In genomic region chr12:56298828-56299227, GRCh38 we compare ENCODE assay signal across 9 cellular contexts. TPM values are rescaled to one million over a fixed set of nuclear protein-coding genes. Genes with fewer than 3 reads are reported as not detected.
A peak's percentile ranks its signal among the peaks of the same experiment; 100 is the strongest.
DNase-seq lines count a peak whose midpoint lies in the region; ATAC-seq, FAIRE-seq and TF ChIP-seq lines count a peak whose summit lies in the region.
"Had no signal": no experiment of that assay in that cellular context is flagged by ENCODE, and none has a peak within 500 bp of the region (broad histone marks: within the 10 kb centered on the region; RNA-seq: fewer than 3 reads in every experiment).

No MANE protein-coding gene starts in this region.

- no peaks in the 10 kb centered on the region; the same call in 1 of the 2 replicates for H4K20me1 ChIP-seq in HepG2 (ENCODE audit: insufficient read depth, low read length)

- no peak for TF ChIP-seq POLR2A in HepG2 (IDR thresholded peaks at IDR 0.05; ENCODE audit: insufficient read depth in 1 of 2, low read depth in 2 of 2, low read length in 2 of 2)

- peaks cover 2 to 11% of the 10 kb centered on the region in 2 experiments; a peak in 2 of 5 replicates for H3K36me3 ChIP-seq in HepG2 (replicated peaks in 1 of 2; ENCODE audit: control insufficient read depth in 1 of 2, insufficient read depth in 2 of 2, low read length in 2 of 2)
- no peaks in the 10 kb centered on the region for H3K36me3 ChIP-seq in tibial artery

- H2AFZ ChIP-seq in HepG2 (ENCODE audit: low read length), result no peak overlapping the region

- H3K9me3 Mint-ChIP-seq in activated T-cell treated with anti-CD3 and anti-CD28 coated beads, Interleukin-2, amount 50 U/mL, for 72 hours, result no peaks in the 10 kb centered on the region
- no peaks in the 10 kb centered on the region for H3K9me3 Mint-ChIP-seq in activated naive CD8-positive, alpha-beta T cell treated with anti-CD3 and anti-CD28 coated beads, Interleukin-2, amount 10 ng/mL, durations not matched to agents 7 days and 5 days

- BruUV-seq in HepG2 (replicated peaks; lab: Mats Ljungman, UMichigan), result no TSS peak

- H3K9me3 ChIP-seq in HepG2 (ENCODE audit: low read length), result no peaks in the 10 kb centered on the region
- H3K9me3 ChIP-seq in tibial artery, result no peaks in the 10 kb centered on the region

- H3K36me3 Mint-ChIP-seq in activated T-cell treated with anti-CD3 and anti-CD28 coated beads, Interleukin-2, amount 50 U/mL, for 72 hours (ENCODE audit: insufficient read depth in 2 of 2), result peaks cover 4 to 15% of the 10 kb centered on the region in 2 donors
- peaks cover 20% of the 10 kb centered on the region for H3K36me3 Mint-ChIP-seq in activated naive CD8-positive, alpha-beta T cell treated with anti-CD3 and anti-CD28 coated beads, Interleukin-2, amount 10 ng/mL, durations not matched to agents 7 days and 5 days

- intact Hi-C loops in HepG2 (cut with micrococcal nuclease; ENCODE audit: unreplicated experiment) (no loop called here), tibial artery (cut with DNase I; ENCODE audit: low total_unique reads) (no loop called here)

- H3K27me3 Mint-ChIP-seq in activated T-cell treated with anti-CD3 and anti-CD28 coated beads, Interleukin-2, amount 50 U/mL, for 72 hours (ENCODE audit: low read depth), result no peaks in the 10 kb centered on the region
- H3K27me3 Mint-ChIP-seq in activated naive CD8-positive, alpha-beta T cell treated with anti-CD3 and anti-CD28 coated beads, Interleukin-2, amount 10 ng/mL, durations not matched to agents 7 days and 5 days, result no peaks in the 10 kb centered on the region

- WGBS in HepG2 (ENCODE audit: low lambda C conversion rate), result 66% methylated on average over 5 of the region's 5 CpGs

- TF ChIP-seq RAD21 in HepG2 (CRISPR knock-in tag; IDR thresholded peaks at IDR 0.05), result no peak

- no peak for DNase-seq in activated T-cell treated with anti-CD3 and anti-CD28 coated beads, Interleukin-2, amount 50 U/mL, for 72 hours
- no peak for DNase-seq in activated T-cell treated with anti-CD3 and anti-CD28 coated beads, Interleukin-2, amount 50 U/mL, for 1 hour
- DNase-seq in activated naive CD8-positive, alpha-beta T cell treated with anti-CD3 and anti-CD28 coated beads, Interleukin-2, amount 10 ng/mL, durations not matched to agents 7 days and 5 days, result no peak
- DNase-seq in HepG2 (ENCODE audit: low spot score), result no peak
- DNase-seq in tibial artery, result no peak
- DNase-seq in SHP77 (lab: John Stamatoyannopoulos, UW), result no peak
- no peak for DNase-seq in NCI-H226

- H3K9ac ChIP-seq in HepG2 (ENCODE audit: insufficient read depth, low read depth, low read length), result peak overlapping the region; percentile 86

- TF ChIP-seq EP300 in HepG2 (IDR thresholded peaks at IDR 0.05; ENCODE audit: low read depth in 2 of 2, low read length in 2 of 2) (no peak), HepG2 (CRISPR knock-in tag; IDR thresholded peaks at IDR 0.05; ENCODE audit: borderline replicate concordance) (no peak)

- in situ Hi-C loops in HepG2 (cut with HindIII; ENCODE audit: extremely low pct_ligation_motif_present, low pct_unique_long_range_greater_than_20kb), result no loop called here

- TF ChIP-seq CTCF in HepG2 (CRISPR knock-in tag; IDR thresholded peaks at IDR 0.05) (no peak), tibial artery (IDR thresholded peaks at IDR 0.05) (no peak)

- POLR2A ChIA-PET in activated naive CD8-positive, alpha-beta T cell treated with anti-CD3 and anti-CD28 coated beads, Interleukin-2, amount 10 ng/mL, durations not matched to agents 7 days and 5 days (lab: Charles Lee), result interaction anchor here (0.6 to 3.5 kb wide), 11 partner anchors 8 to 341 kb away, joined by 3 to 16 read pairs (median 4); partner anchors contain the start of genes CNPY2, COQ10A, PA2G4 and PAN2
- POLR2A ChIA-PET in HepG2 (lab: Yijun Ruan, JAX), result interaction anchor here (0.8 to 2.8 kb wide), 10 partner anchors 9 to 181 kb away, joined by 3 to 16 read pairs (median 6); partner anchors contain the start of genes ANKRD52, COQ10A, ESYT1 and RNF41

- H3K79me2 ChIP-seq in HepG2 (ENCODE audit: insufficient read depth, low read length), result peaks cover 52% of the 10 kb centered on the region

- peak overlapping the region; percentile 96 for H3K27ac ChIP-seq in HepG2 (ENCODE audit: extremely low read length, insufficient read depth, low read length)
- H3K27ac ChIP-seq in tibial artery, result peak overlapping the region; percentile 90

- H3K4me2 ChIP-seq in HepG2 (ENCODE audit: low read depth, low read length), result peak overlapping the region; percentile 77

- H3K4me1 ChIP-seq in HepG2 (ENCODE audit: insufficient read depth, low read length) (peaks cover 74% of the 10 kb centered on the region), tibial artery (peaks cover 0 to 58% (median 37%) of the 10 kb centered on the region in 4 donors)

- peaks cover 58% of the 10 kb centered on the region for H3K4me1 Mint-ChIP-seq in activated T-cell treated with anti-CD3 and anti-CD28 coated beads, Interleukin-2, amount 50 U/mL, for 72 hours (ENCODE audit: low read depth)
- H3K4me1 Mint-ChIP-seq in activated naive CD8-positive, alpha-beta T cell treated with anti-CD3 and anti-CD28 coated beads, Interleukin-2, amount 10 ng/mL, durations not matched to agents 7 days and 5 days, result peaks cover 37% of the 10 kb centered on the region

- CTCF ChIA-PET in HepG2 (lab: Yijun Ruan, JAX; ENCODE audit: low intra/inter-chr PET ratio, low total read pairs), result no interaction called here

- peak overlapping the region; percentile 95 to 99 for H3K4me3 Mint-ChIP-seq in activated T-cell treated with anti-CD3 and anti-CD28 coated beads, Interleukin-2, amount 50 U/mL, for 72 hours
- H3K4me3 Mint-ChIP-seq in activated naive CD8-positive, alpha-beta T cell treated with anti-CD3 and anti-CD28 coated beads, Interleukin-2, amount 10 ng/mL, durations not matched to agents 7 days and 5 days, result peak overlapping the region; percentile 96

- peak overlapping the region; percentile 84 for H3K27ac Mint-ChIP-seq in activated T-cell treated with anti-CD3 and anti-CD28 coated beads, Interleukin-2, amount 50 U/mL, for 72 hours
- H3K27ac Mint-ChIP-seq in activated naive CD8-positive, alpha-beta T cell treated with anti-CD3 and anti-CD28 coated beads, Interleukin-2, amount 10 ng/mL, durations not matched to agents 7 days and 5 days, result peak overlapping the region; percentile 92

- FAIRE-seq in HepG2 (lab: Jason Lieb, UNC), result no peak

- H3K4me3 ChIP-seq in HepG2 (replicated peaks in 1 of 3; ENCODE audit: insufficient read depth in 1 of 3, low read depth in 2 of 3, low read length in 3 of 3) (peak overlapping the region; percentile 76 to 97 (median 94); a peak in 5 of 6 replicates), tibial artery (peak overlapping the region; percentile 79 to 93)

- no peak for ATAC-seq in activated T-cell treated with anti-CD3 and anti-CD28 coated beads, Interleukin-2, amount 50 U/mL, for 72 hours (replicated peaks in 1 of 2)
- ATAC-seq in activated naive CD8-positive, alpha-beta T cell treated with anti-CD3 and anti-CD28 coated beads, Interleukin-2, amount 10 ng/mL, durations not matched to agents 7 days and 5 days (ENCODE audit: low read depth), result no peak
- ATAC-seq in HepG2 (no peak), HG03521 (IDR thresholded peaks at IDR 0.05; ENCODE audit: unreplicated experiment) (no peak)

- H3K27me3 ChIP-seq in HepG2 (ENCODE audit: control insufficient read depth in 1 of 2, insufficient read depth in 2 of 2, low read length in 2 of 2) (no peaks in the 10 kb centered on the region; a peak in 1 of 5 replicates), tibial artery (no peaks in the 10 kb centered on the region)

RNA-seq across cellular contexts. Expression of gene CS, which starts 1.3 kb away (rescaled TPM):
- 100 to 1,000 TPM; 261 to 319 TPM for total RNA-seq in activated T-cell treated with anti-CD3 and anti-CD28 coated beads, Interleukin-2, amount 50 U/mL, for 72 hours
- total RNA-seq in activated naive CD8-positive, alpha-beta T cell treated with anti-CD3 and anti-CD28 coated beads, Interleukin-2, amount 10 ng/mL, durations not matched to agents 7 days and 5 days, result 100 to 1,000 TPM; 165 to 176 TPM
- total RNA-seq in HepG2 (2016; rRNA removed; fragmentation: Illumina TruSeq; extraction: Trizol), result 175 and 243 TPM in 2 replicates
- 84.6 and 90.4 TPM in 2 replicates for total RNA-seq in HepG2 (2016; cell fraction: cytosol; rRNA removed; fragmentation: Illumina TruSeq; extraction: Trizol; ENCODE audit: low read depth)
- 173 and 226 TPM in 2 replicates for total RNA-seq in HepG2 (2016; cell fraction: insoluble cytoplasmic fraction; rRNA removed; fragmentation: Illumina TruSeq; extraction: Trizol)
- 154 and 164 TPM in 2 replicates for total RNA-seq in HepG2 (2016; cell fraction: membrane; rRNA removed; fragmentation: Illumina TruSeq; extraction: Trizol)
- 167 and 188 TPM in 2 replicates for total RNA-seq in HepG2 (2016; cell fraction: nucleus; rRNA removed; fragmentation: Illumina TruSeq; extraction: Trizol)
- 173 and 177 TPM in 2 replicates for polyA plus RNA-seq in HepG2 (2011; rRNA removed)
- 103 and 144 TPM in 2 replicates for polyA plus RNA-seq in HepG2 (2011; cell fraction: cytosol; rRNA removed)
- 269 and 358 TPM in 2 replicates for polyA plus RNA-seq in HepG2 (2011; cell fraction: nucleus; rRNA removed)
- 154 and 155 TPM in 2 replicates for polyA plus RNA-seq in HepG2 (2012)
- 54.5 and 60.2 TPM in 2 replicates for polyA plus RNA-seq in HepG2 (2016; cell fraction: cytosol; fragmentation: Illumina TruSeq; extraction: Trizol; ENCODE audit: low read depth)
- polyA plus RNA-seq in HepG2 (2016; cell fraction: insoluble cytoplasmic fraction; fragmentation: Illumina TruSeq; extraction: Trizol; ENCODE audit: low read depth), result 276 and 332 TPM in 2 replicates
- polyA plus RNA-seq in HepG2 (2016; cell fraction: membrane; fragmentation: Illumina TruSeq; extraction: Trizol; ENCODE audit: low read depth), result 169 and 187 TPM in 2 replicates
- 390 and 405 TPM in 2 replicates for polyA plus RNA-seq in HepG2 (2016; cell fraction: nucleus; fragmentation: Illumina TruSeq; extraction: Trizol; ENCODE audit: insufficient read depth, low read depth)
- polyA minus RNA-seq in HepG2 (2011; rRNA and poly(A)+ RNA removed; ENCODE audit: low replicate concordance), result 196 and 204 TPM in 2 replicates
- 208 and 227 TPM in 2 replicates for polyA minus RNA-seq in HepG2 (2011; cell fraction: cytosol; rRNA and poly(A)+ RNA removed)
- 128 and 180 TPM in 2 replicates for polyA minus RNA-seq in HepG2 (2011; cell fraction: nucleus; rRNA and poly(A)+ RNA removed)

RNA-seq across cellular contexts. Expression of gene CNPY2, which starts 17.0 kb away (rescaled TPM):
- 100 to 1,000 TPM in 1 of 2 donors, 10 to 100 TPM in 1; 97.8 to 117 TPM for total RNA-seq in activated T-cell treated with anti-CD3 and anti-CD28 coated beads, Interleukin-2, amount 50 U/mL, for 72 hours
- total RNA-seq in activated naive CD8-positive, alpha-beta T cell treated with anti-CD3 and anti-CD28 coated beads, Interleukin-2, amount 10 ng/mL, durations not matched to agents 7 days and 5 days, result 10 to 100 TPM; 85.6 to 89.0 TPM
- total RNA-seq in HepG2 (2016; rRNA removed; fragmentation: Illumina TruSeq; extraction: Trizol), result 246 and 356 TPM in 2 replicates
- 86.2 and 116 TPM in 2 replicates for total RNA-seq in HepG2 (2016; cell fraction: cytosol; rRNA removed; fragmentation: Illumina TruSeq; extraction: Trizol; ENCODE audit: low read depth)
- 297 and 346 TPM in 2 replicates for total RNA-seq in HepG2 (2016; cell fraction: insoluble cytoplasmic fraction; rRNA removed; fragmentation: Illumina TruSeq; extraction: Trizol)
- 159 and 178 TPM in 2 replicates for total RNA-seq in HepG2 (2016; cell fraction: membrane; rRNA removed; fragmentation: Illumina TruSeq; extraction: Trizol)
- 222 and 249 TPM in 2 replicates for total RNA-seq in HepG2 (2016; cell fraction: nucleus; rRNA removed; fragmentation: Illumina TruSeq; extraction: Trizol)
- polyA plus RNA-seq in HepG2 (2011; rRNA removed), result 250 and 285 TPM in 2 replicates
- 234 and 239 TPM in 2 replicates for polyA plus RNA-seq in HepG2 (2011; cell fraction: cytosol; rRNA removed)
- 93.0 and 101 TPM in 2 replicates for polyA plus RNA-seq in HepG2 (2011; cell fraction: nucleus; rRNA removed)
- polyA plus RNA-seq in HepG2 (2012), result 153 and 157 TPM in 2 replicates
- polyA plus RNA-seq in HepG2 (2016; cell fraction: cytosol; fragmentation: Illumina TruSeq; extraction: Trizol; ENCODE audit: low read depth), result 111 and 147 TPM in 2 replicates
- 240 and 292 TPM in 2 replicates for polyA plus RNA-seq in HepG2 (2016; cell fraction: insoluble cytoplasmic fraction; fragmentation: Illumina TruSeq; extraction: Trizol; ENCODE audit: low read depth)
- 135 and 177 TPM in 2 replicates for polyA plus RNA-seq in HepG2 (2016; cell fraction: membrane; fragmentation: Illumina TruSeq; extraction: Trizol; ENCODE audit: low read depth)
- polyA plus RNA-seq in HepG2 (2016; cell fraction: nucleus; fragmentation: Illumina TruSeq; extraction: Trizol; ENCODE audit: insufficient read depth, low read depth), result 388 and 406 TPM in 2 replicates
- 67.5 and 176 TPM in 2 replicates for polyA minus RNA-seq in HepG2 (2011; rRNA and poly(A)+ RNA removed; ENCODE audit: low replicate concordance)
- 51.0 and 58.1 TPM in 2 replicates for polyA minus RNA-seq in HepG2 (2011; cell fraction: cytosol; rRNA and poly(A)+ RNA removed)
- 63.1 and 76.1 TPM in 2 replicates for polyA minus RNA-seq in HepG2 (2011; cell fraction: nucleus; rRNA and poly(A)+ RNA removed)

RNA-seq across cellular contexts. Expression of gene COQ10A, which starts 32.1 kb away (rescaled TPM):
- total RNA-seq in activated T-cell treated with anti-CD3 and anti-CD28 coated beads, Interleukin-2, amount 50 U/mL, for 72 hours, result 1 to 10 TPM; 5.9 to 7.3 TPM
- total RNA-seq in activated naive CD8-positive, alpha-beta T cell treated with anti-CD3 and anti-CD28 coated beads, Interleukin-2, amount 10 ng/mL, durations not matched to agents 7 days and 5 days, result 10 to 100 TPM; 23.3 to 26.0 TPM
- 18.6 and 21.0 TPM in 2 replicates for total RNA-seq in HepG2 (2016; rRNA removed; fragmentation: Illumina TruSeq; extraction: Trizol)
- 10.8 and 11.2 TPM in 2 replicates for total RNA-seq in HepG2 (2016; cell fraction: cytosol; rRNA removed; fragmentation: Illumina TruSeq; extraction: Trizol; ENCODE audit: low read depth)
- total RNA-seq in HepG2 (2016; cell fraction: insoluble cytoplasmic fraction; rRNA removed; fragmentation: Illumina TruSeq; extraction: Trizol), result 20.5 and 20.7 TPM in 2 replicates
- total RNA-seq in HepG2 (2016; cell fraction: membrane; rRNA removed; fragmentation: Illumina TruSeq; extraction: Trizol), result 19.9 and 20.0 TPM in 2 replicates
- 16.9 and 18.6 TPM in 2 replicates for total RNA-seq in HepG2 (2016; cell fraction: nucleus; rRNA removed; fragmentation: Illumina TruSeq; extraction: Trizol)
- polyA plus RNA-seq in HepG2 (2011; rRNA removed), result 35.3 and 37.3 TPM in 2 replicates
- polyA plus RNA-seq in HepG2 (2011; cell fraction: cytosol; rRNA removed), result 27.3 and 29.7 TPM in 2 replicates
- 47.9 and 56.5 TPM in 2 replicates for polyA plus RNA-seq in HepG2 (2011; cell fraction: nucleus; rRNA removed)
- polyA plus RNA-seq in HepG2 (2012), result 14.4 TPM in 2 replicates
- polyA plus RNA-seq in HepG2 (2016; cell fraction: cytosol; fragmentation: Illumina TruSeq; extraction: Trizol; ENCODE audit: low read depth), result 11.5 and 12.3 TPM in 2 replicates
- polyA plus RNA-seq in HepG2 (2016; cell fraction: insoluble cytoplasmic fraction; fragmentation: Illumina TruSeq; extraction: Trizol; ENCODE audit: low read depth), result 20.5 and 20.9 TPM in 2 replicates
- polyA plus RNA-seq in HepG2 (2016; cell fraction: membrane; fragmentation: Illumina TruSeq; extraction: Trizol; ENCODE audit: low read depth), result 16.8 and 16.9 TPM in 2 replicates
- polyA plus RNA-seq in HepG2 (2016; cell fraction: nucleus; fragmentation: Illumina TruSeq; extraction: Trizol; ENCODE audit: insufficient read depth, low read depth), result 52.1 and 53.2 TPM in 2 replicates
- polyA minus RNA-seq in HepG2 (2011; rRNA and poly(A)+ RNA removed; ENCODE audit: low replicate concordance), result 23.4 and 33.2 TPM in 2 replicates
- 7.5 and 9.5 TPM in 2 replicates for polyA minus RNA-seq in HepG2 (2011; cell fraction: cytosol; rRNA and poly(A)+ RNA removed)
- polyA minus RNA-seq in HepG2 (2011; cell fraction: nucleus; rRNA and poly(A)+ RNA removed), result 33.2 and 35.2 TPM in 2 replicates

RNA-seq across cellular contexts. Expression of gene PAN2, which starts 35.0 kb away (rescaled TPM):
- 100 to 1,000 TPM; 112 to 139 TPM for total RNA-seq in activated T-cell treated with anti-CD3 and anti-CD28 coated beads, Interleukin-2, amount 50 U/mL, for 72 hours
- 100 to 1,000 TPM; 106 to 115 TPM for total RNA-seq in activated naive CD8-positive, alpha-beta T cell treated with anti-CD3 and anti-CD28 coated beads, Interleukin-2, amount 10 ng/mL, durations not matched to agents 7 days and 5 days
- 14.8 and 27.2 TPM in 2 replicates for total RNA-seq in HepG2 (2016; rRNA removed; fragmentation: Illumina TruSeq; extraction: Trizol)
- total RNA-seq in HepG2 (2016; cell fraction: cytosol; rRNA removed; fragmentation: Illumina TruSeq; extraction: Trizol; ENCODE audit: low read depth), result 1.6 and 2.2 TPM in 2 replicates
- total RNA-seq in HepG2 (2016; cell fraction: insoluble cytoplasmic fraction; rRNA removed; fragmentation: Illumina TruSeq; extraction: Trizol), result 12.7 and 29.9 TPM in 2 replicates
- total RNA-seq in HepG2 (2016; cell fraction: membrane; rRNA removed; fragmentation: Illumina TruSeq; extraction: Trizol), result 4.4 and 4.6 TPM in 2 replicates
- 46.3 and 53.3 TPM in 2 replicates for total RNA-seq in HepG2 (2016; cell fraction: nucleus; rRNA removed; fragmentation: Illumina TruSeq; extraction: Trizol)
- polyA plus RNA-seq in HepG2 (2011; rRNA removed), result 61.1 and 68.5 TPM in 2 replicates
- polyA plus RNA-seq in HepG2 (2011; cell fraction: cytosol; rRNA removed), result 10.4 and 10.7 TPM in 2 replicates
- 745 and 829 TPM in 2 replicates for polyA plus RNA-seq in HepG2 (2011; cell fraction: nucleus; rRNA removed)
- 59.3 and 76.5 TPM in 2 replicates for polyA plus RNA-seq in HepG2 (2012)
- polyA plus RNA-seq in HepG2 (2016; cell fraction: cytosol; fragmentation: Illumina TruSeq; extraction: Trizol; ENCODE audit: low read depth), result 0.83 TPM in 2 replicates
- polyA plus RNA-seq in HepG2 (2016; cell fraction: insoluble cytoplasmic fraction; fragmentation: Illumina TruSeq; extraction: Trizol; ENCODE audit: low read depth), result 11.7 and 13.2 TPM in 2 replicates
- polyA plus RNA-seq in HepG2 (2016; cell fraction: membrane; fragmentation: Illumina TruSeq; extraction: Trizol; ENCODE audit: low read depth), result 1.2 and 2.0 TPM in 2 replicates
- polyA plus RNA-seq in HepG2 (2016; cell fraction: nucleus; fragmentation: Illumina TruSeq; extraction: Trizol; ENCODE audit: insufficient read depth, low read depth), result 117 and 129 TPM in 2 replicates
- polyA minus RNA-seq in HepG2 (2011; rRNA and poly(A)+ RNA removed; ENCODE audit: low replicate concordance), result 28.0 and 50.8 TPM in 2 replicates
- 6.0 and 6.1 TPM in 2 replicates for polyA minus RNA-seq in HepG2 (2011; cell fraction: cytosol; rRNA and poly(A)+ RNA removed)
- 91.0 and 105 TPM in 2 replicates for polyA minus RNA-seq in HepG2 (2011; cell fraction: nucleus; rRNA and poly(A)+ RNA removed)

RNA-seq across cellular contexts. Expression of gene IL23A, which starts 39.9 kb away (rescaled TPM):
- total RNA-seq in activated T-cell treated with anti-CD3 and anti-CD28 coated beads, Interleukin-2, amount 50 U/mL, for 72 hours, result 100 to 1,000 TPM in 1 of 2 donors, 10 to 100 TPM in 1; 79.5 to 138 TPM
- total RNA-seq in activated naive CD8-positive, alpha-beta T cell treated with anti-CD3 and anti-CD28 coated beads, Interleukin-2, amount 10 ng/mL, durations not matched to agents 7 days and 5 days, result 10 to 100 TPM; 10.2 to 10.9 TPM
- total RNA-seq in HepG2 (2016; rRNA removed; fragmentation: Illumina TruSeq; extraction: Trizol), result 0.35 and 0.51 TPM in 2 replicates
- 0.30 TPM in 1 of 2 replicates, not detected in the other for total RNA-seq in HepG2 (2016; cell fraction: cytosol; rRNA removed; fragmentation: Illumina TruSeq; extraction: Trizol; ENCODE audit: low read depth)
- total RNA-seq in HepG2 (2016; cell fraction: insoluble cytoplasmic fraction; rRNA removed; fragmentation: Illumina TruSeq; extraction: Trizol), result 0.24 TPM in 1 of 2 replicates, not detected in the other
- 0.31 and 0.59 TPM in 2 replicates for total RNA-seq in HepG2 (2016; cell fraction: membrane; rRNA removed; fragmentation: Illumina TruSeq; extraction: Trizol)
- total RNA-seq in HepG2 (2016; cell fraction: nucleus; rRNA removed; fragmentation: Illumina TruSeq; extraction: Trizol), result not detected in 2 replicates
- polyA plus RNA-seq in HepG2 (2011; rRNA removed), result 0.33 and 0.72 TPM in 2 replicates
- 0.31 and 0.36 TPM in 2 replicates for polyA plus RNA-seq in HepG2 (2011; cell fraction: cytosol; rRNA removed)
- polyA plus RNA-seq in HepG2 (2011; cell fraction: nucleus; rRNA removed), result 0.47 and 0.63 TPM in 2 replicates
- 0.48 and 0.75 TPM in 2 replicates for polyA plus RNA-seq in HepG2 (2012)
- polyA plus RNA-seq in HepG2 (2016; cell fraction: cytosol; fragmentation: Illumina TruSeq; extraction: Trizol; ENCODE audit: low read depth), result 0.42 and 0.51 TPM in 2 replicates
- 0.35 TPM in 1 of 2 replicates, not detected in the other for polyA plus RNA-seq in HepG2 (2016; cell fraction: insoluble cytoplasmic fraction; fragmentation: Illumina TruSeq; extraction: Trizol; ENCODE audit: low read depth)
- 0.70 TPM in 1 of 2 replicates, not detected in the other for polyA plus RNA-seq in HepG2 (2016; cell fraction: membrane; fragmentation: Illumina TruSeq; extraction: Trizol; ENCODE audit: low read depth)
- 0.74 and 1.5 TPM in 2 replicates for polyA plus RNA-seq in HepG2 (2016; cell fraction: nucleus; fragmentation: Illumina TruSeq; extraction: Trizol; ENCODE audit: insufficient read depth, low read depth)
- polyA minus RNA-seq in HepG2 (2011; rRNA and poly(A)+ RNA removed; ENCODE audit: low replicate concordance), result 0.38 TPM in 1 of 2 replicates, not detected in the other
- polyA minus RNA-seq in HepG2 (2011; cell fraction: cytosol; rRNA and poly(A)+ RNA removed), result not detected in 2 replicates
- not detected in 2 replicates for polyA minus RNA-seq in HepG2 (2011; cell fraction: nucleus; rRNA and poly(A)+ RNA removed)
- total RNA-seq: sciatic nerve had no signal
